Comparison of ENCODE assay signal across 17 cellular contexts in genomic region chr4:119034276-119035008, GRCh38.
A peak's percentile ranks its signal among the peaks of the same experiment; 100 is the strongest.
DNase-seq lines count a peak whose midpoint lies in the region; ATAC-seq, FAIRE-seq and TF ChIP-seq lines count a peak whose summit lies in the region.
"Had no signal": no experiment of that assay in that cellular context is flagged by ENCODE, and none has a peak within 500 bp of the region (broad histone marks: within the 10 kb centered on the region; RNA-seq: fewer than 3 reads in every experiment).

No MANE protein-coding gene starts in this region.

- no peaks in the 10 kb centered on the region for H3K36me3 Mint-ChIP-seq in neural progenitor cell

- no peak overlapping the region for H3K27ac ChIP-seq in A549
- peak overlapping the region; percentile 91 to 98 (median 94) for H3K27ac ChIP-seq in esophagus muscularis mucosa (replicated peaks in 1 of 4)
- no peak overlapping the region for H3K27ac ChIP-seq in neural progenitor cell
- H3K27ac ChIP-seq in testis = no peak overlapping the region
- H3K27ac ChIP-seq in PC-9 = no peak overlapping the region
- H3K27ac ChIP-seq: SK-N-MC had no signal

- H2AFZ ChIP-seq in neural progenitor cell (replicated peaks) (peak overlapping the region; percentile 27), PC-9 (no peak overlapping the region)

- 77% methylated on average over 4 of the region's 4 CpGs for WGBS in A549 (ENCODE audit: missing lambda C conversion rate)
- WGBS in esophagus muscularis mucosa = 49% methylated on average over 4 of the region's 4 CpGs
- WGBS in testis, 2 donors = 73 to 91% methylated on average over 4 of the region's 4 CpGs

- intact Hi-C loops in esophagus muscularis mucosa (cut with DNase I) (loop anchor here (5.0 kb wide), 1 partner anchor 272 kb away; no protein-coding TSS in a partner anchor), testis (cut with DNase I; ENCODE audit: low total_unique reads) (no loop called here), PC-9 (cut with micrococcal nuclease; ENCODE audit: unreplicated experiment) (no loop called here)

- H3K4me3 Mint-ChIP-seq in neural progenitor cell = no peak overlapping the region
- H3K4me3 Mint-ChIP-seq: activated CD8-positive, alpha-beta T cell treated with anti-CD3 and anti-CD28 coated beads for 36 hours had no signal

- no peak for TF ChIP-seq RAD21 in A549 (conservative IDR thresholded peaks at IDR 0.05 in 1 of 2, IDR thresholded peaks at IDR 0.05 in 1 of 2)

- CTCF ChIA-PET in A549 (lab: Yijun Ruan, JAX) (interaction anchor here (0.7 to 1.0 kb wide), 2 partner anchors 53 to 265 kb away, joined by 3 read pairs; no protein-coding TSS in a partner anchor), PC-9 (lab: Charles Lee) (no interaction called here)

- no peaks in the 10 kb centered on the region for H3K9me2 ChIP-seq in PC-9 (ENCODE audit: insufficient read depth)

- H4K20me1 ChIP-seq in neural progenitor cell (ENCODE audit: low read depth) (no peaks in the 10 kb centered on the region), PC-9 (ENCODE audit: insufficient read depth) (no peaks in the 10 kb centered on the region)

- H3F3A ChIP-seq in neural progenitor cell (ENCODE audit: low read depth) (no peaks in the 10 kb centered on the region), PC-9 (ENCODE audit: insufficient read depth, low read depth) (no peaks in the 10 kb centered on the region; the same call in 1 of the 2 replicates)

- H3K9ac ChIP-seq in neural progenitor cell = no peak overlapping the region

- TF ChIP-seq POLR2A in A549 (IDR thresholded peaks at IDR 0.05; ENCODE audit: low read length) = no peak
- TF ChIP-seq POLR2A in esophagus muscularis mucosa (IDR thresholded peaks at IDR 0.05; ENCODE audit: low read depth) = no peak
- no peak for TF ChIP-seq POLR2A in testis (IDR thresholded peaks at IDR 0.05)

- H3K4me3 ChIP-seq in A549 = no peak overlapping the region
- peak overlapping the region; percentile 55 to 63 (median 62) for H3K4me3 ChIP-seq in esophagus muscularis mucosa
- no peak overlapping the region for H3K4me3 ChIP-seq in neural progenitor cell
- H3K4me3 ChIP-seq in testis = no peak overlapping the region
- H3K4me3 ChIP-seq in PC-9 = no peak overlapping the region
- H3K4me3 ChIP-seq: dorsolateral prefrontal cortex, SK-N-MC had no signal

- no peaks in the 10 kb centered on the region for H3K9me3 ChIP-seq in A549
- H3K9me3 ChIP-seq in esophagus muscularis mucosa = no peaks in the 10 kb centered on the region
- H3K9me3 ChIP-seq in neural progenitor cell (ENCODE audit: low read depth) = no peaks in the 10 kb centered on the region
- no peaks in the 10 kb centered on the region for H3K9me3 ChIP-seq in testis
- H3K9me3 ChIP-seq in PC-9 (ENCODE audit: insufficient read depth, low read depth) = no peaks in the 10 kb centered on the region

- H3K27me3 Mint-ChIP-seq in neural progenitor cell (ENCODE audit: insufficient read depth, low read depth) = peaks cover 3% of the 10 kb centered on the region
- H3K27me3 Mint-ChIP-seq: activated CD8-positive, alpha-beta T cell treated with anti-CD3 and anti-CD28 coated beads for 36 hours had no signal

- H3K4me1 Mint-ChIP-seq in neural progenitor cell = peaks cover 4% of the 10 kb centered on the region

- no peaks in the 10 kb centered on the region for H3K9me3 Mint-ChIP-seq in neural progenitor cell
- H3K9me3 Mint-ChIP-seq: activated CD8-positive, alpha-beta T cell treated with anti-CD3 and anti-CD28 coated beads for 36 hours; activated T-helper 2 cell treated with anti-CD3 and anti-CD28 coated beads, Interferon-gamma antibody, Interleukin-2, Interleukin-4, amounts not matched to agents 10 μg/mL and 5 μg/mL and 100 μg/mL, durations not matched to agents 14 hours and 24 hours and 36 hours; nephron had no signal

- no peak for DNase-seq in A549 (ENCODE audit: low read depth in 1 of 2, low spot score in 1 of 2)
- DNase-seq in HTR-8/SVneo (ENCODE audit: insufficient read length, low spot score) = no peak
- DNase-seq in esophagus muscularis mucosa (ENCODE audit: extremely low spot score) = no peak
- no peak for DNase-seq in neural progenitor cell (ENCODE audit: low spot score)
- DNase-seq in T-helper 1 cell = no peak
- DNase-seq in testis = no peak
- DNase-seq in left lobe of liver (ENCODE audit: low spot score) = no peak
- DNase-seq in PC-9 = no peak
- DNase-seq: activated CD8-positive, alpha-beta T cell treated with anti-CD3 and anti-CD28 coated beads for 36 hours; Calu3; dorsolateral prefrontal cortex; stimulated activated CD4-positive, alpha-beta T cell treated with anti-CD3 and anti-CD28 coated beads, Interleukin-4, amount 100 ng/mL, for 4 hours had no signal

- no peak overlapping the region for H3K27ac Mint-ChIP-seq in neural progenitor cell
- H3K27ac Mint-ChIP-seq: activated CD8-positive, alpha-beta T cell treated with anti-CD3 and anti-CD28 coated beads for 36 hours; activated T-helper 2 cell treated with anti-CD3 and anti-CD28 coated beads, Interferon-gamma antibody, Interleukin-2, Interleukin-4, amounts not matched to agents 10 μg/mL and 5 μg/mL and 100 μg/mL, durations not matched to agents 14 hours and 24 hours and 36 hours; nephron had no signal

- TF ChIP-seq EP300 in A549 (IDR thresholded peaks at IDR 0.05) (no peak), esophagus muscularis mucosa (IDR thresholded peaks at IDR 0.05) (no peak)

- H3K79me2 ChIP-seq in neural progenitor cell (ENCODE audit: low read depth) (no peaks in the 10 kb centered on the region), PC-9 (ENCODE audit: low read depth) (no peaks in the 10 kb centered on the region)

- peaks cover 16 to 55% (median 38%) of the 10 kb centered on the region in 4 donors for H3K36me3 ChIP-seq in esophagus muscularis mucosa
- no peaks in the 10 kb centered on the region for H3K36me3 ChIP-seq in neural progenitor cell
- H3K36me3 ChIP-seq in testis (ENCODE audit: low read depth, missing control alignments) = no peaks in the 10 kb centered on the region
- H3K36me3 ChIP-seq in PC-9 (ENCODE audit: low read depth) = no peaks in the 10 kb centered on the region

- no TSS peak for BruUV-seq in PC-9 (replicated peaks; lab: Mats Ljungman, UMichigan)

- H3K4me2 ChIP-seq in A549 (no peak overlapping the region), neural progenitor cell (no peak overlapping the region), PC-9 (no peak overlapping the region)

- TF ChIP-seq CTCF in A549 (IDR thresholded peaks at IDR 0.05) (no peak), esophagus muscularis mucosa (IDR thresholded peaks at IDR 0.05) (peak in 1 of 3 experiments; percentile 25), neural progenitor cell (IDR thresholded peaks at IDR 0.05) (peak; percentile 11), testis (IDR thresholded peaks at IDR 0.05) (no peak), PC-9 (conservative IDR thresholded peaks at IDR 0.05) (no peak)

- POLR2A ChIA-PET in A549 (lab: Yijun Ruan, JAX) = no interaction called here
- POLR2A ChIA-PET in PC-9 (lab: Charles Lee; ENCODE audit: unreplicated experiment) = no interaction called here

- peak; percentile 70 to 78; a peak in 5 of 6 replicates for ATAC-seq in A549
- ATAC-seq in left lobe of liver = no peak
- ATAC-seq: activated CD8-positive, alpha-beta T cell treated with anti-CD3 and anti-CD28 coated beads for 36 hours had no signal

- FAIRE-seq in A549 (lab: Jason Lieb, UNC) (no peak), HTR-8/SVneo (lab: Jason Lieb, UNC) (peak; percentile 13)
- FAIRE-seq: H54, islet of Langerhans had no signal

- H3K27me3 ChIP-seq in esophagus muscularis mucosa (no peaks in the 10 kb centered on the region), neural progenitor cell (no peaks in the 10 kb centered on the region), testis (no peaks in the 10 kb centered on the region), PC-9 (ENCODE audit: insufficient read depth, low read depth) (no peaks in the 10 kb centered on the region)
- H3K27me3 ChIP-seq: dorsolateral prefrontal cortex had no signal

- H3K4me1 ChIP-seq in A549 = peaks cover 22% of the 10 kb centered on the region
- H3K4me1 ChIP-seq in esophagus muscularis mucosa = peaks cover 42 to 63% (median 52%) of the 10 kb centered on the region in 4 donors
- H3K4me1 ChIP-seq in neural progenitor cell = no peaks in the 10 kb centered on the region
- peaks cover 8% of the 10 kb centered on the region for H3K4me1 ChIP-seq in testis
- H3K4me1 ChIP-seq in PC-9 (replicated peaks; ENCODE audit: insufficient read depth) = no peaks in the 10 kb centered on the region

TF ChIP-seq in A549, 52 proteins besides CTCF, POLR2A, EP300 and RAD21:
- TF ChIP-seq BHLHE40 (IDR thresholded peaks at IDR 0.05; ENCODE audit: low read depth, low read length) (no peak), CBX8 (IDR thresholded peaks at IDR 0.05) (no peak), RFX5 (IDR thresholded peaks at IDR 0.05) (no peak), HEYL (CRISPR knock-in tag; IDR thresholded peaks at IDR 0.05) (no peak)
- TF ChIP-seq, protein P1, sequence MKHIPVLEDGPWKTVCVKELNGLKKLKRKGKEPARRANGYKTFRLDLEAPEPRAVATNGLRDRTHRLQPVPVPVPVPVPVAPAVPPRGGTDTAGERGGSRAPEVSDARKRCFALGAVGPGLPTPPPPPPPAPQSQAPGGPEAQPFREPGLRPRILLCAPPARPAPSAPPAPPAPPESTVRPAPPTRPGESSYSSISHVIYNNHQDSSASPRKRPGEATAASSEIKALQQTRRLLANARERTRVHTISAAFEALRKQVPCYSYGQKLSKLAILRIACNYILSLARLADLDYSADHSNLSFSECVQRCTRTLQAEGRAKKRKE (CRISPR knock-in tag; IDR thresholded peaks at IDR 0.05; ENCODE audit: low read depth) = no peak
- TF ChIP-seq, protein P2, sequence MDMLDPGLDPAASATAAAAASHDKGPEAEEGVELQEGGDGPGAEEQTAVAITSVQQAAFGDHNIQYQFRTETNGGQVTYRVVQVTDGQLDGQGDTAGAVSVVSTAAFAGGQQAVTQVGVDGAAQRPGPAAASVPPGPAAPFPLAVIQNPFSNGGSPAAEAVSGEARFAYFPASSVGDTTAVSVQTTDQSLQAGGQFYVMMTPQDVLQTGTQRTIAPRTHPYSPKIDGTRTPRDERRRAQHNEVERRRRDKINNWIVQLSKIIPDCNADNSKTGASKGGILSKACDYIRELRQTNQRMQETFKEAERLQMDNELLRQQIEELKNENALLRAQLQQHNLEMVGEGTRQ (IDR thresholded peaks at IDR 0.05) = no peak
TF ChIP-seq in A549: peak in this region for 0.

Comparison
In these comparisons a context has a peak if more than half of its experiments do, and no peak if none do; other contexts are left out.
1. H3K27ac ChIP-seq: peak in esophagus muscularis mucosa (4 of 4); none in A549 (0 of 2), neural progenitor cell (single experiment), testis (0 of 2) and PC-9 (single experiment).
2. H3K4me3 ChIP-seq: peak in esophagus muscularis mucosa (4 of 4); none in A549 (single experiment), neural progenitor cell (single experiment), testis (0 of 2) and PC-9 (single experiment).